1 cellular context compared by ENCODE assay signal in the genomic region with DNA sequence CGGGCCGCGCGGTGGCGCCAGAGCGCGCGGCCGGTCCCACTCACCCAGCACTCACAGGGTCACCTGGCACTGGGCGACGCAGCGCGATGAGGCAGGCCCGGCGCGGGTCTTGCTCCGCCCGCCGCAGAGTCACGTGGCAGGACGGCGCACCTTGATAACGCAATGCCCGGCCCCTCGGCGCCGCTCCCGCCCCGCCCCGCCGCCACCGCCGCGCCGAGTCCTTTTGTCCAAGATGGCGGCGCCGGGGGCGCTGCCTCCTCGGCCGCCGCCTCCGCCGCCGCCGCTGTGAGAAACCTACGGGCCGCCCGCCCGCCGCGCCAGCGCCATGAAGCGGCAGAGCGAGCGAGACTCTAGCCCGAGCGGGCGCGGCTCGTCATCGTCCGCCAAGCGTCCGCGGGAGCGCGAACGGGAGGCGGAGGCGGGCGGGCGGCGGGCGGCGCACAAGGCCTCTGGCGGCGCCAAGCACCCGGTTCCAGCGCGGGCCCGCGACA.
A peak's percentile ranks its signal among the peaks of the same experiment; 100 is the strongest.
TF ChIP-seq lines count a peak whose summit lies in the region.

A gene with protein sequence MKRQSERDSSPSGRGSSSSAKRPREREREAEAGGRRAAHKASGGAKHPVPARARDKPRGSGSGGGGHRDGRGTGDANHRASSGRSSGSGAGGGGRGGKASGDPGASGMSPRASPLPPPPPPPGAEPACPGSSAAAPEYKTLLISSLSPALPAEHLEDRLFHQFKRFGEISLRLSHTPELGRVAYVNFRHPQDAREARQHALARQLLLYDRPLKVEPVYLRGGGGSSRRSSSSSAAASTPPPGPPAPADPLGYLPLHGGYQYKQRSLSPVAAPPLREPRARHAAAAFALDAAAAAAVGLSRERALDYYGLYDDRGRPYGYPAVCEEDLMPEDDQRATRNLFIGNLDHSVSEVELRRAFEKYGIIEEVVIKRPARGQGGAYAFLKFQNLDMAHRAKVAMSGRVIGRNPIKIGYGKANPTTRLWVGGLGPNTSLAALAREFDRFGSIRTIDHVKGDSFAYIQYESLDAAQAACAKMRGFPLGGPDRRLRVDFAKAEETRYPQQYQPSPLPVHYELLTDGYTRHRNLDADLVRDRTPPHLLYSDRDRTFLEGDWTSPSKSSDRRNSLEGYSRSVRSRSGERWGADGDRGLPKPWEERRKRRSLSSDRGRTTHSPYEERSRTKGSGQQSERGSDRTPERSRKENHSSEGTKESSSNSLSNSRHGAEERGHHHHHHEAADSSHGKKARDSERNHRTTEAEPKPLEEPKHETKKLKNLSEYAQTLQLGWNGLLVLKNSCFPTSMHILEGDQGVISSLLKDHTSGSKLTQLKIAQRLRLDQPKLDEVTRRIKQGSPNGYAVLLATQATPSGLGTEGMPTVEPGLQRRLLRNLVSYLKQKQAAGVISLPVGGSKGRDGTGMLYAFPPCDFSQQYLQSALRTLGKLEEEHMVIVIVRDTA (plus strand): TSS at position 211 of the 491 bp plus-strand sequence. CDS start 115 bp downstream, at position 326.

TF ChIP-seq in K562, 482 proteins besides CTCF, POLR2A, EP300 and RAD21 (continued from another document and continues in another):
- no peak for TF ChIP-seq RBM15 (IDR thresholded peaks at IDR 0.05; ENCODE audit: insufficient read depth, low read length)
- TF ChIP-seq CBX3 (IDR thresholded peaks at IDR 0.05; ENCODE audit: borderline replicate concordance in 1 of 2, low read length in 2 of 2): no peak
- TF ChIP-seq, protein P1, sequence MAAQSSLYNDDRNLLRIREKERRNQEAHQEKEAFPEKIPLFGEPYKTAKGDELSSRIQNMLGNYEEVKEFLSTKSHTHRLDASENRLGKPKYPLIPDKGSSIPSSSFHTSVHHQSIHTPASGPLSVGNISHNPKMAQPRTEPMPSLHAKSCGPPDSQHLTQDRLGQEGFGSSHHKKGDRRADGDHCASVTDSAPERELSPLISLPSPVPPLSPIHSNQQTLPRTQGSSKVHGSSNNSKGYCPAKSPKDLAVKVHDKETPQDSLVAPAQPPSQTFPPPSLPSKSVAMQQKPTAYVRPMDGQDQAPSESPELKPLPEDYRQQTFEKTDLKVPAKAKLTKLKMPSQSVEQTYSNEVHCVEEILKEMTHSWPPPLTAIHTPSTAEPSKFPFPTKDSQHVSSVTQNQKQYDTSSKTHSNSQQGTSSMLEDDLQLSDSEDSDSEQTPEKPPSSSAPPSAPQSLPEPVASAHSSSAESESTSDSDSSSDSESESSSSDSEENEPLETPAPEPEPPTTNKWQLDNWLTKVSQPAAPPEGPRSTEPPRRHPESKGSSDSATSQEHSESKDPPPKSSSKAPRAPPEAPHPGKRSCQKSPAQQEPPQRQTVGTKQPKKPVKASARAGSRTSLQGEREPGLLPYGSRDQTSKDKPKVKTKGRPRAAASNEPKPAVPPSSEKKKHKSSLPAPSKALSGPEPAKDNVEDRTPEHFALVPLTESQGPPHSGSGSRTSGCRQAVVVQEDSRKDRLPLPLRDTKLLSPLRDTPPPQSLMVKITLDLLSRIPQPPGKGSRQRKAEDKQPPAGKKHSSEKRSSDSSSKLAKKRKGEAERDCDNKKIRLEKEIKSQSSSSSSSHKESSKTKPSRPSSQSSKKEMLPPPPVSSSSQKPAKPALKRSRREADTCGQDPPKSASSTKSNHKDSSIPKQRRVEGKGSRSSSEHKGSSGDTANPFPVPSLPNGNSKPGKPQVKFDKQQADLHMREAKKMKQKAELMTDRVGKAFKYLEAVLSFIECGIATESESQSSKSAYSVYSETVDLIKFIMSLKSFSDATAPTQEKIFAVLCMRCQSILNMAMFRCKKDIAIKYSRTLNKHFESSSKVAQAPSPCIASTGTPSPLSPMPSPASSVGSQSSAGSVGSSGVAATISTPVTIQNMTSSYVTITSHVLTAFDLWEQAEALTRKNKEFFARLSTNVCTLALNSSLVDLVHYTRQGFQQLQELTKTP (IDR thresholded peaks at IDR 0.05; ENCODE audit: low read depth in 1 of 2, partially characterized antibody in 2 of 2): no peak
- no peak for TF ChIP-seq TCF7L2 (IDR thresholded peaks at IDR 0.05; ENCODE audit: low read depth, low read length)
- TF ChIP-seq FOXJ3 (CRISPR knock-in tag; IDR thresholded peaks at IDR 0.05): no peak
- TF ChIP-seq ZNF212 (CRISPR knock-in tag; IDR thresholded peaks at IDR 0.05): no peak
- TF ChIP-seq SMARCC2 (IDR thresholded peaks at IDR 0.05; ENCODE audit: low read depth): no peak
- peak; percentile 81 for TF ChIP-seq ATF1 (CRISPR knock-in tag; IDR thresholded peaks at IDR 0.05)
- TF ChIP-seq ATF1 (tag; IDR thresholded peaks at IDR 0.05): peak; percentile 3; the same call in 1 of the 2 replicates
- TF ChIP-seq SMARCA4 (IDR thresholded peaks at IDR 0.05): no peak
- TF ChIP-seq, protein P2, sequence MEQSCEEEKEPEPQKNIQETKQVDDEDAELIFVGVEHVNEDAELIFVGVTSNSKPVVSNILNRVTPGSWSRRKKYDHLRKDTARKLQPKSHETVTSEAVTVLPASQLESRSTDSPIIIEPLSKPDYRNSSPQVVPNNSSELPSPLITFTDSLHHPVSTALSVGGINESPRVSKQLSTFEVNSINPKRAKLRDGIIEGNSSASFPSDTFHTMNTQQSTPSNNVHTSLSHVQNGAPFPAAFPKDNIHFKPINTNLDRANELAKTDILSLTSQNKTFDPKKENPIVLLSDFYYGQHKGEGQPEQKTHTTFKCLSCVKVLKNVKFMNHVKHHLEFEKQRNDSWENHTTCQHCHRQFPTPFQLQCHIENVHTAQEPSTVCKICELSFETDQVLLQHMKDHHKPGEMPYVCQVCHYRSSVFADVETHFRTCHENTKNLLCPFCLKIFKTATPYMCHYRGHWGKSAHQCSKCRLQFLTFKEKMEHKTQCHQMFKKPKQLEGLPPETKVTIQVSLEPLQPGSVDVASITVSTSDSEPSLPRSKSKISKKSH (CRISPR knock-in tag; IDR thresholded peaks at IDR 0.05): no peak
- TF ChIP-seq HDAC3 (IDR thresholded peaks at IDR 0.05; ENCODE audit: borderline replicate concordance, partially characterized antibody): no peak
- TF ChIP-seq, protein P3, sequence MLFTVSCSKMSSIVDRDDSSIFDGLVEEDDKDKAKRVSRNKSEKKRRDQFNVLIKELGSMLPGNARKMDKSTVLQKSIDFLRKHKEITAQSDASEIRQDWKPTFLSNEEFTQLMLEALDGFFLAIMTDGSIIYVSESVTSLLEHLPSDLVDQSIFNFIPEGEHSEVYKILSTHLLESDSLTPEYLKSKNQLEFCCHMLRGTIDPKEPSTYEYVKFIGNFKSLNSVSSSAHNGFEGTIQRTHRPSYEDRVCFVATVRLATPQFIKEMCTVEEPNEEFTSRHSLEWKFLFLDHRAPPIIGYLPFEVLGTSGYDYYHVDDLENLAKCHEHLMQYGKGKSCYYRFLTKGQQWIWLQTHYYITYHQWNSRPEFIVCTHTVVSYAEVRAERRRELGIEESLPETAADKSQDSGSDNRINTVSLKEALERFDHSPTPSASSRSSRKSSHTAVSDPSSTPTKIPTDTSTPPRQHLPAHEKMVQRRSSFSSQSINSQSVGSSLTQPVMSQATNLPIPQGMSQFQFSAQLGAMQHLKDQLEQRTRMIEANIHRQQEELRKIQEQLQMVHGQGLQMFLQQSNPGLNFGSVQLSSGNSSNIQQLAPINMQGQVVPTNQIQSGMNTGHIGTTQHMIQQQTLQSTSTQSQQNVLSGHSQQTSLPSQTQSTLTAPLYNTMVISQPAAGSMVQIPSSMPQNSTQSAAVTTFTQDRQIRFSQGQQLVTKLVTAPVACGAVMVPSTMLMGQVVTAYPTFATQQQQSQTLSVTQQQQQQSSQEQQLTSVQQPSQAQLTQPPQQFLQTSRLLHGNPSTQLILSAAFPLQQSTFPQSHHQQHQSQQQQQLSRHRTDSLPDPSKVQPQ (CRISPR knock-in tag; IDR thresholded peaks at IDR 0.05; ENCODE audit: borderline replicate concordance): no peak
- TF ChIP-seq ZNF311 (CRISPR knock-in tag; IDR thresholded peaks at IDR 0.05): no peak
- no peak for TF ChIP-seq ZNF408 (CRISPR knock-in tag; IDR thresholded peaks at IDR 0.05; ENCODE audit: low read depth)
- no peak; a peak in 1 of 4 replicates for TF ChIP-seq NRF1 (conservative IDR thresholded peaks at IDR 0.05 in 1 of 2, IDR thresholded peaks at IDR 0.05 in 1 of 2)
- no peak for TF ChIP-seq CBFB (CRISPR knock-in tag; IDR thresholded peaks at IDR 0.05)
- no peak for TF ChIP-seq ZNF507 (tag; conservative IDR thresholded peaks at IDR 0.05)
- no peak for TF ChIP-seq HMG20B (CRISPR knock-in tag; IDR thresholded peaks at IDR 0.05)
- no peak for TF ChIP-seq HDAC1 (IDR thresholded peaks at IDR 0.05)
- TF ChIP-seq, protein P4, sequence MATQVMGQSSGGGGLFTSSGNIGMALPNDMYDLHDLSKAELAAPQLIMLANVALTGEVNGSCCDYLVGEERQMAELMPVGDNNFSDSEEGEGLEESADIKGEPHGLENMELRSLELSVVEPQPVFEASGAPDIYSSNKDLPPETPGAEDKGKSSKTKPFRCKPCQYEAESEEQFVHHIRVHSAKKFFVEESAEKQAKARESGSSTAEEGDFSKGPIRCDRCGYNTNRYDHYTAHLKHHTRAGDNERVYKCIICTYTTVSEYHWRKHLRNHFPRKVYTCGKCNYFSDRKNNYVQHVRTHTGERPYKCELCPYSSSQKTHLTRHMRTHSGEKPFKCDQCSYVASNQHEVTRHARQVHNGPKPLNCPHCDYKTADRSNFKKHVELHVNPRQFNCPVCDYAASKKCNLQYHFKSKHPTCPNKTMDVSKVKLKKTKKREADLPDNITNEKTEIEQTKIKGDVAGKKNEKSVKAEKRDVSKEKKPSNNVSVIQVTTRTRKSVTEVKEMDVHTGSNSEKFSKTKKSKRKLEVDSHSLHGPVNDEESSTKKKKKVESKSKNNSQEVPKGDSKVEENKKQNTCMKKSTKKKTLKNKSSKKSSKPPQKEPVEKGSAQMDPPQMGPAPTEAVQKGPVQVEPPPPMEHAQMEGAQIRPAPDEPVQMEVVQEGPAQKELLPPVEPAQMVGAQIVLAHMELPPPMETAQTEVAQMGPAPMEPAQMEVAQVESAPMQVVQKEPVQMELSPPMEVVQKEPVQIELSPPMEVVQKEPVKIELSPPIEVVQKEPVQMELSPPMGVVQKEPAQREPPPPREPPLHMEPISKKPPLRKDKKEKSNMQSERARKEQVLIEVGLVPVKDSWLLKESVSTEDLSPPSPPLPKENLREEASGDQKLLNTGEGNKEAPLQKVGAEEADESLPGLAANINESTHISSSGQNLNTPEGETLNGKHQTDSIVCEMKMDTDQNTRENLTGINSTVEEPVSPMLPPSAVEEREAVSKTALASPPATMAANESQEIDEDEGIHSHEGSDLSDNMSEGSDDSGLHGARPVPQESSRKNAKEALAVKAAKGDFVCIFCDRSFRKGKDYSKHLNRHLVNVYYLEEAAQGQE (CRISPR knock-in tag; IDR thresholded peaks at IDR 0.05; ENCODE audit: low read depth): no peak
- TF ChIP-seq ARHGAP35 (IDR thresholded peaks at IDR 0.05; ENCODE audit: partially characterized antibody): no peak
- TF ChIP-seq ZBTB8A (IDR thresholded peaks at IDR 0.05; ENCODE audit: partially characterized antibody): no peak
- no peak for TF ChIP-seq SRSF7 (optimal IDR thresholded peaks at IDR 0.05; ENCODE audit: low read depth, low read length)
- peak; percentile 71; the same call in 1 of the 2 replicates for TF ChIP-seq TOE1 (IDR thresholded peaks at IDR 0.05; ENCODE audit: borderline replicate concordance)
- TF ChIP-seq TOE1 (CRISPR knock-in tag; IDR thresholded peaks at IDR 0.05; ENCODE audit: borderline replicate concordance, low read depth): no peak
- no peak for TF ChIP-seq ZNF584 (CRISPR knock-in tag; IDR thresholded peaks at IDR 0.05; ENCODE audit: low read depth)
- TF ChIP-seq MTA1 (IDR thresholded peaks at IDR 0.05; ENCODE audit: borderline replicate concordance): peak; percentile 84
- TF ChIP-seq, protein P5, sequence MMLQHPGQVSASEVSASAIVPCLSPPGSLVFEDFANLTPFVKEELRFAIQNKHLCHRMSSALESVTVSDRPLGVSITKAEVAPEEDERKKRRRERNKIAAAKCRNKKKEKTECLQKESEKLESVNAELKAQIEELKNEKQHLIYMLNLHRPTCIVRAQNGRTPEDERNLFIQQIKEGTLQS (IDR thresholded peaks at IDR 0.05): no peak
- TF ChIP-seq, protein P5 (CRISPR knock-in tag; conservative IDR thresholded peaks at IDR 0.05): no peak
- TF ChIP-seq POLR2AphosphoS2 (IDR thresholded peaks at IDR 0.05; ENCODE audit: low read length): no peak
- TF ChIP-seq TBP (optimal IDR thresholded peaks at IDR 0.05; ENCODE audit: low read depth, low read length): peak; percentile 33
- TF ChIP-seq, protein P6, sequence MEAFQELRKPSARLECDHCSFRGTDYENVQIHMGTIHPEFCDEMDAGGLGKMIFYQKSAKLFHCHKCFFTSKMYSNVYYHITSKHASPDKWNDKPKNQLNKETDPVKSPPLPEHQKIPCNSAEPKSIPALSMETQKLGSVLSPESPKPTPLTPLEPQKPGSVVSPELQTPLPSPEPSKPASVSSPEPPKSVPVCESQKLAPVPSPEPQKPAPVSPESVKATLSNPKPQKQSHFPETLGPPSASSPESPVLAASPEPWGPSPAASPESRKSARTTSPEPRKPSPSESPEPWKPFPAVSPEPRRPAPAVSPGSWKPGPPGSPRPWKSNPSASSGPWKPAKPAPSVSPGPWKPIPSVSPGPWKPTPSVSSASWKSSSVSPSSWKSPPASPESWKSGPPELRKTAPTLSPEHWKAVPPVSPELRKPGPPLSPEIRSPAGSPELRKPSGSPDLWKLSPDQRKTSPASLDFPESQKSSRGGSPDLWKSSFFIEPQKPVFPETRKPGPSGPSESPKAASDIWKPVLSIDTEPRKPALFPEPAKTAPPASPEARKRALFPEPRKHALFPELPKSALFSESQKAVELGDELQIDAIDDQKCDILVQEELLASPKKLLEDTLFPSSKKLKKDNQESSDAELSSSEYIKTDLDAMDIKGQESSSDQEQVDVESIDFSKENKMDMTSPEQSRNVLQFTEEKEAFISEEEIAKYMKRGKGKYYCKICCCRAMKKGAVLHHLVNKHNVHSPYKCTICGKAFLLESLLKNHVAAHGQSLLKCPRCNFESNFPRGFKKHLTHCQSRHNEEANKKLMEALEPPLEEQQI (IDR thresholded peaks at IDR 0.05): no peak
- TF ChIP-seq, protein P7, sequence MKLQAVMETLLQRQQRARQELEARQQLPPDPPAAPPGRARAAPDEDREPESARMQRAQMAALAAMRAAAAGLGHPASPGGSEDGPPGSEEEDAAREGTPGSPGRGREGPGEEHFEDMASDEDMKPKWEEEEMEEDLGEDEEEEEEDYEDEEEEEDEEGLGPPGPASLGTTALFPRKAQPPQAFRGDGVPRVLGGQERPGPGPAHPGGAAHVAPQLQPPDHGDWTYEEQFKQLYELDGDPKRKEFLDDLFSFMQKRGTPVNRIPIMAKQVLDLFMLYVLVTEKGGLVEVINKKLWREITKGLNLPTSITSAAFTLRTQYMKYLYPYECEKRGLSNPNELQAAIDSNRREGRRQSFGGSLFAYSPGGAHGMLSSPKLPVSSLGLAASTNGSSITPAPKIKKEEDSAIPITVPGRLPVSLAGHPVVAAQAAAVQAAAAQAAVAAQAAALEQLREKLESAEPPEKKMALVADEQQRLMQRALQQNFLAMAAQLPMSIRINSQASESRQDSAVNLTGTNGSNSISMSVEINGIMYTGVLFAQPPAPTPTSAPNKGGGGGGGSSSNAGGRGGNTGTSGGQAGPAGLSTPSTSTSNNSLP (IDR thresholded peaks at IDR 0.05; ENCODE audit: borderline replicate concordance, low read depth, low read length): no peak
- no peak for TF ChIP-seq GTF2F1 (IDR thresholded peaks at IDR 0.05; ENCODE audit: low read depth, low read length)
- TF ChIP-seq TAF7 (tag; IDR thresholded peaks at IDR 0.05): no peak
- TF ChIP-seq PHB (CRISPR knock-in tag; IDR thresholded peaks at IDR 0.05): no peak
- TF ChIP-seq MYNN (IDR thresholded peaks at IDR 0.05): no peak
- no peak for TF ChIP-seq MYNN (CRISPR knock-in tag; IDR thresholded peaks at IDR 0.05)
- no peak for TF ChIP-seq ZSCAN32 (CRISPR knock-in tag; IDR thresholded peaks at IDR 0.05)
- TF ChIP-seq LARP7 (IDR thresholded peaks at IDR 0.05): no peak
